In the genomic region with DNA sequence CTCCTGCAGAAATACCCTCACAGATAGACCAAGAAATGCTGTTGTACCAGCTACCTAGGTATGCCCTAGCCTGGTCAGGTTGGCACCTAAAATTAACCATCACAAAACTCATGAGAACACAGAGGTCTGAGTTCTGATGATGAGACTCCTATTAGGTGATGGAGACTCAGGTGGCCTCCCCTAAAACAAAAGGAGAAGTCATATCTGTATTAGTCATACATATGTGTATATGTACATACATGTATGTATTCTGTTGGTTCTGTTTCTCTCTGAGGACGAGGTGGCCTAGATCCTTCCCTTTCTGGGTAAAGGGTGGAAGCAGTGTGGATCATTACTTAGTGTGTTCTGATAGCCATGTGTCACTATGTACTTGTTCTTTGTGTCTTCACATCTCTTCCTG, we compare ENCODE assay signal across 29 cellular contexts.
"Had no signal": no experiment of that assay in that cellular context is flagged by ENCODE, and none has a peak within 500 bp of the region (broad histone marks: within the 10 kb centered on the region; RNA-seq: fewer than 3 reads in every experiment).

No MANE protein-coding gene starts in this region.

- H3K27me3 ChIP-seq: left lung, pancreas, suprapubic skin, tibial artery, upper lobe of right lung had no signal

- H3K27ac Mint-ChIP-seq: nephron; stimulated activated naive CD8-positive, alpha-beta T cell treated with anti-CD3 and anti-CD28 coated beads, Interleukin-15, Interleukin-2, amounts not matched to agents 100 ng/mL and 50 ng/mL, for 24 hours had no signal

- ATAC-seq: left cardiac atrium; left lung; lower lobe of right lung; naive thymus-derived CD8-positive, alpha-beta T cell; pancreas; right cardiac atrium; sciatic nerve; upper lobe of right lung had no signal

- DNase-seq: hippocampal formation; kidney glomerular epithelial cell; left cardiac atrium; left lung; lower lobe of right lung; mammary epithelial cell; mesenchymal stem cell; naive thymus-derived CD8-positive, alpha-beta T cell; nucleus accumbens; pancreas; posterior cingulate gyrus; retina; right cardiac atrium; stimulated activated CD4-positive, alpha-beta T cell treated with anti-CD3 and anti-CD28 coated beads, Interleukin-12 subunit alpha, Interleukin-12 subunit beta, amount 100 ng/mL, for 4 hours; stimulated activated CD4-positive, alpha-beta T cell treated with anti-CD3 and anti-CD28 coated beads, Interleukin-15, amount 100 ng/mL, for 24 hours; stimulated activated CD4-positive, alpha-beta T cell treated with anti-CD3 and anti-CD28 coated beads, Interleukin-2, amount 100 ng/mL, for 24 hours; stimulated activated CD4-positive, alpha-beta T cell treated with anti-CD3 and anti-CD28 coated beads, Interleukin-4, amount 100 ng/mL, for 1 hour; stimulated activated naive CD4-positive, alpha-beta T cell; tibial artery; trophoblast cell; upper lobe of right lung had no signal

- H3K4me3 Mint-ChIP-seq: naive thymus-derived CD8-positive, alpha-beta T cell; nephron; neural crest cell; stimulated activated naive CD8-positive, alpha-beta T cell treated with anti-CD3 and anti-CD28 coated beads, Interleukin-15, Interleukin-2, amounts not matched to agents 100 ng/mL and 50 ng/mL, for 24 hours had no signal

- H3K36me3 ChIP-seq: left lung, lower lobe of right lung, pancreas, prostate gland, suprapubic skin, thoracic aorta, tibial artery, upper lobe of right lung had no signal

- H3K27me3 Mint-ChIP-seq: naive thymus-derived CD8-positive, alpha-beta T cell; stimulated activated naive CD8-positive, alpha-beta T cell treated with anti-CD3 and anti-CD28 coated beads, Interleukin-15, Interleukin-2, amounts not matched to agents 100 ng/mL and 50 ng/mL, for 24 hours had no signal

- H3K9me3 ChIP-seq: left lung, lower lobe of right lung, pancreas, prostate gland, suprapubic skin, thoracic aorta, tibial artery, upper lobe of right lung had no signal

- H3K9me3 Mint-ChIP-seq: naive thymus-derived CD8-positive, alpha-beta T cell; nephron; neural crest cell; stimulated activated naive CD8-positive, alpha-beta T cell treated with anti-CD3 and anti-CD28 coated beads, Interleukin-15, Interleukin-2, amounts not matched to agents 100 ng/mL and 50 ng/mL, for 24 hours had no signal

- H3K4me3 ChIP-seq: left lung, lower lobe of right lung, pancreas, prostate gland, skin epidermis, suprapubic skin, thoracic aorta, tibial artery, upper lobe of right lung had no signal

- H3K36me3 Mint-ChIP-seq: naive thymus-derived CD8-positive, alpha-beta T cell had no signal

- H3K4me1 ChIP-seq: left lung, lower lobe of right lung, pancreas, prostate gland, suprapubic skin, tibial artery, upper lobe of right lung had no signal

- H3K27ac ChIP-seq: left lung, lower lobe of right lung, pancreas, prostate gland, skin epidermis, suprapubic skin, thoracic aorta, tibial artery, upper lobe of right lung had no signal

- H3K4me1 Mint-ChIP-seq: nephron, neural crest cell had no signal
